ENCODE assay signal across 8 cellular contexts in genomic region chr5:179870403-179870903, GRCh38. TPM values are rescaled to one million over a fixed set of nuclear protein-coding genes. Genes with fewer than 3 reads are reported as not detected.
DNase-seq lines count a peak whose midpoint lies in the region; ATAC-seq, FAIRE-seq and TF ChIP-seq lines count a peak whose summit lies in the region.

No MANE protein-coding gene starts in this region.

- H3K4me3 ChIP-seq in A549 (no peak overlapping the region), HCT116 (replicated peaks in 1 of 2; ENCODE audit: low read depth in 1 of 2, low read length in 2 of 2) (no peak overlapping the region)

- TF ChIP-seq POLR2A in A549 (IDR thresholded peaks at IDR 0.05; ENCODE audit: low read length) (no peak), HCT116 (IDR thresholded peaks at IDR 0.05; ENCODE audit: borderline replicate concordance, extremely low read depth, insufficient read depth, insufficient read length) (no peak)

- H3K9me3 ChIP-seq in A549: no peaks in the 10 kb centered on the region
- H3K9me3 ChIP-seq in HCT116 (ENCODE audit: control insufficient read depth in 1 of 2, insufficient read depth in 1 of 2, low read depth in 1 of 2, low read length in 2 of 2): no peaks in the 10 kb centered on the region

- no peaks in the 10 kb centered on the region for H3K4me1 ChIP-seq in A549
- H3K4me1 ChIP-seq in HCT116 (ENCODE audit: control insufficient read depth in 1 of 2, insufficient read depth in 2 of 2, low read length in 2 of 2): no peaks in the 10 kb centered on the region

- POLR2A ChIA-PET in A549 (lab: Yijun Ruan, JAX): interaction anchor here (0.6 kb wide), 1 partner anchor 23 kb away, joined by 6 read pairs; no protein-coding TSS in a partner anchor
- POLR2A ChIA-PET in HCT116 (lab: Charles Lee): no interaction called here

- FAIRE-seq in A549 (lab: Jason Lieb, UNC): no peak

- ATAC-seq in A549 (peak in 1 of 2 experiments; percentile 66; a peak in 3 of 6 replicates), HCT116 (peak; percentile 55), HG02571 (IDR thresholded peaks at IDR 0.05; ENCODE audit: unreplicated experiment) (no peak), HG03045 (IDR thresholded peaks at IDR 0.05; ENCODE audit: unreplicated experiment) (no peak), GM18519 (IDR thresholded peaks at IDR 0.05; ENCODE audit: low FRiP score, unreplicated experiment) (no peak)
- ATAC-seq in activated T-helper 17 cell treated with anti-CD3 and anti-CD28 coated beads, Interleukin-2, amount 50 U/mL, for 72 hours (replicated peaks): peak; percentile 29

- no peaks in the 10 kb centered on the region for H3K27me3 Mint-ChIP-seq in activated T-helper 17 cell treated with anti-CD3 and anti-CD28 coated beads, Interleukin-2, amount 50 U/mL, for 72 hours

- TF ChIP-seq CTCF in A549 (IDR thresholded peaks at IDR 0.05): peak; percentile 30; the same call in 1 of the 3 replicates
- TF ChIP-seq CTCF in HCT116 (IDR thresholded peaks at IDR 0.05 in 2 of 3, conservative IDR thresholded peaks at IDR 0.05 in 1 of 3; ENCODE audit: borderline replicate concordance in 1 of 3, insufficient read depth in 1 of 3, low read depth in 2 of 3, low read length in 2 of 3): peak; percentile 8 to 49 (median 45); a peak in 4 of 6 replicates

- BruUV-seq in HCT116 (replicated peaks; lab: Mats Ljungman, UMichigan): no TSS peak

- no peak overlapping the region for H3K9ac ChIP-seq in HCT116 (ENCODE audit: low read length)

- H3K4me2 ChIP-seq in A549 (no peak overlapping the region), HCT116 (ENCODE audit: low read length) (no peak overlapping the region)

- peak; percentile 19 to 47; a peak in 3 of 5 replicates for TF ChIP-seq RAD21 in A549 (conservative IDR thresholded peaks at IDR 0.05 in 1 of 2, IDR thresholded peaks at IDR 0.05 in 1 of 2)
- peak; percentile 39 for TF ChIP-seq RAD21 in HCT116 (IDR thresholded peaks at IDR 0.05; ENCODE audit: low read depth)

- no peak overlapping the region for H2AFZ ChIP-seq in HCT116 (ENCODE audit: low read depth, low read length, poor library complexity, severe bottlenecking)

- intact Hi-C loops in HCT116 (cut with micrococcal nuclease): no loop called here

- CTCF ChIA-PET in A549 (lab: Yijun Ruan, JAX) (interaction anchor here (0.9 to 1.6 kb wide), 3 partner anchors 9 to 36 kb away, joined by 3 to 6 read pairs (median 5); no protein-coding TSS in a partner anchor), HCT116 (lab: Charles Lee) (interaction anchor here (1.2 kb wide), 1 partner anchor 69 kb away, joined by 3 read pairs; no protein-coding TSS in a partner anchor)

- no peaks in the 10 kb centered on the region for H3K79me2 ChIP-seq in HCT116 (ENCODE audit: insufficient read depth, low read length)

- RAD21 ChIA-PET in HCT116 (lab: Charles Lee; ENCODE audit: low non-redundant PET in 1 of 2, low total read pairs in 2 of 2, uncharacterized antibody in 2 of 2, unreplicated experiment in 2 of 2): no interaction called here

- 85% methylated on average over 12 of the region's 17 CpGs for WGBS in A549 (ENCODE audit: missing lambda C conversion rate)

- peaks cover 27 to 49% of the 10 kb centered on the region in 2 experiments for H3K36me3 ChIP-seq in HCT116 (ENCODE audit: control insufficient read depth in 1 of 2, insufficient read depth in 2 of 2, low read length in 2 of 2)

- peak; percentile 56 to 65 for DNase-seq in A549 (ENCODE audit: low read depth in 1 of 2, low spot score in 1 of 2)
- DNase-seq in HCT116 (ENCODE audit: low read depth, low spot score): no peak
- DNase-seq in iPS-NIHi7 (ENCODE audit: extremely low spot score): peak; percentile 83
- DNase-seq in activated T-cell treated with anti-CD3 and anti-CD28 coated beads for 4 hours: no peak

- H3K4me3 Mint-ChIP-seq in activated T-helper 17 cell treated with anti-CD3 and anti-CD28 coated beads, Interleukin-2, amount 50 U/mL, for 72 hours: no peak overlapping the region

- no peak for TF ChIP-seq EP300 in A549 (IDR thresholded peaks at IDR 0.05)

- H3K9me2 ChIP-seq in HCT116 (ENCODE audit: insufficient read depth): no peaks in the 10 kb centered on the region

- H4K20me1 ChIP-seq in HCT116 (ENCODE audit: insufficient read depth): no peaks in the 10 kb centered on the region

- H3K9me3 Mint-ChIP-seq in activated T-helper 17 cell treated with anti-CD3 and anti-CD28 coated beads, Interleukin-2, amount 50 U/mL, for 72 hours: no peaks in the 10 kb centered on the region

- peak overlapping the region; percentile 54 for H3K27ac Mint-ChIP-seq in activated T-helper 17 cell treated with anti-CD3 and anti-CD28 coated beads, Interleukin-2, amount 50 U/mL, for 72 hours

- H3K36me3 Mint-ChIP-seq in activated T-helper 17 cell treated with anti-CD3 and anti-CD28 coated beads, Interleukin-2, amount 50 U/mL, for 72 hours (ENCODE audit: low read depth): peaks cover 44% of the 10 kb centered on the region

- H3K27ac ChIP-seq in A549 (no peak overlapping the region), HCT116 (ENCODE audit: low read depth, low read length) (no peak overlapping the region)

- no peaks in the 10 kb centered on the region for H3K27me3 ChIP-seq in HCT116 (ENCODE audit: insufficient read depth, low read length)

- H3K4me1 Mint-ChIP-seq in activated T-helper 17 cell treated with anti-CD3 and anti-CD28 coated beads, Interleukin-2, amount 50 U/mL, for 72 hours: no peaks in the 10 kb centered on the region

TF ChIP-seq in A549, 52 proteins besides CTCF, POLR2A, EP300 and RAD21 (continues in another document):
- TF ChIP-seq RARB (CRISPR knock-in tag; IDR thresholded peaks at IDR 0.05) (no peak), CBX8 (IDR thresholded peaks at IDR 0.05) (no peak), RFX5 (IDR thresholded peaks at IDR 0.05) (no peak), CBX2 (IDR thresholded peaks at IDR 0.05; ENCODE audit: borderline replicate concordance, low read depth) (no peak), NR3C1 (IDR thresholded peaks at IDR 0.05) (no peak), EHMT2 (IDR thresholded peaks at IDR 0.05; ENCODE audit: low read depth) (no peak)

TF ChIP-seq in HCT116, 20 proteins besides CTCF, POLR2A, EP300 and RAD21:
- TF ChIP-seq MAX (IDR thresholded peaks at IDR 0.05) (no peak), CBX3 (IDR thresholded peaks at IDR 0.05; ENCODE audit: low read depth) (no peak), ELF1 (IDR thresholded peaks at IDR 0.05; ENCODE audit: borderline replicate concordance, low read depth) (no peak)

RNA-seq across cellular contexts. Expression of gene MRNIP, which starts 11.8 kb away (rescaled TPM):
- polyA plus RNA-seq in A549 (2011; rRNA removed) (21.4 and 26.1 TPM in 2 replicates), A549 (2017; fragmentation: RNase III; extraction: RNeasy Plus Mini Kit Qiagen cat#74134 plus additional on column Dnase treatment) (29.7 to 35.9 TPM (median 30.5 TPM) in 3 replicates)
- polyA plus RNA-seq in A549 (2012; cell fraction: cytosol; rRNA removed): 19.4 and 20.7 TPM in 2 replicates
- 155 and 197 TPM in 2 replicates for polyA plus RNA-seq in A549 (2012; cell fraction: nucleus; rRNA removed)
- polyA minus RNA-seq in A549 (2011; rRNA and poly(A)+ RNA removed): 12.2 and 13.2 TPM in 2 replicates
- 36.2 TPM for total RNA-seq in HCT116 (2021; ENCODE audit: unreplicated experiment)
- 20.9 and 21.7 TPM in 2 replicates for polyA plus RNA-seq in HCT116 (2012)
- total RNA-seq in activated T-helper 17 cell treated with anti-CD3 and anti-CD28 coated beads, Interleukin-2, amount 50 U/mL, for 72 hours: 10 to 100 TPM; 17.4 to 35.2 TPM

RNA-seq across cellular contexts. Expression of gene TBC1D9B, which starts 37.2 kb away (rescaled TPM):
- 37.2 and 45.2 TPM in 2 replicates for polyA plus RNA-seq in A549 (2011; rRNA removed)
- 59.2 and 69.3 TPM in 2 replicates for polyA plus RNA-seq in A549 (2012; cell fraction: cytosol; rRNA removed)
- 163 and 186 TPM in 2 replicates for polyA plus RNA-seq in A549 (2012; cell fraction: nucleus; rRNA removed)
- 60.1 to 68.1 TPM (median 64.7 TPM) in 3 replicates for polyA plus RNA-seq in A549 (2017; fragmentation: RNase III; extraction: RNeasy Plus Mini Kit Qiagen cat#74134 plus additional on column Dnase treatment)
- polyA minus RNA-seq in A549 (2011; rRNA and poly(A)+ RNA removed): 72.1 and 77.2 TPM in 2 replicates
- 127 TPM for total RNA-seq in HCT116 (2021; ENCODE audit: unreplicated experiment)
- 118 and 119 TPM in 2 replicates for polyA plus RNA-seq in HCT116 (2012)
- 100 to 1,000 TPM in 1 of 2 donors, 10 to 100 TPM in 1; 96.5 to 116 TPM for total RNA-seq in activated T-helper 17 cell treated with anti-CD3 and anti-CD28 coated beads, Interleukin-2, amount 50 U/mL, for 72 hours

RNA-seq across cellular contexts. Expression of gene SQSTM1, which starts 49.7 kb away (rescaled TPM):
- 362 and 415 TPM in 2 replicates for polyA plus RNA-seq in A549 (2011; rRNA removed)
- polyA plus RNA-seq in A549 (2012; cell fraction: cytosol; rRNA removed): 377 and 435 TPM in 2 replicates
- 848 and 893 TPM in 2 replicates for polyA plus RNA-seq in A549 (2012; cell fraction: nucleus; rRNA removed)
- polyA plus RNA-seq in A549 (2017; fragmentation: RNase III; extraction: RNeasy Plus Mini Kit Qiagen cat#74134 plus additional on column Dnase treatment): 529 to 625 TPM (median 606 TPM) in 3 replicates
- polyA minus RNA-seq in A549 (2011; rRNA and poly(A)+ RNA removed): 233 and 259 TPM in 2 replicates
- total RNA-seq in HCT116 (2021; ENCODE audit: unreplicated experiment): 299 TPM
- 298 and 317 TPM in 2 replicates for polyA plus RNA-seq in HCT116 (2012)
- 100 to 1,000 TPM; 130 to 188 TPM for total RNA-seq in activated T-helper 17 cell treated with anti-CD3 and anti-CD28 coated beads, Interleukin-2, amount 50 U/mL, for 72 hours

Comparison
In these comparisons a context has a peak if more than half of its experiments do, and no peak if none do; other contexts are left out.
1. ATAC-seq: peak in HCT116 (single experiment) and activated T-helper 17 cell treated with anti-CD3 and anti-CD28 coated beads, Interleukin-2, amount 50 U/mL, for 72 hours (single experiment); none in HG02571 (single experiment), HG03045 (single experiment) and GM18519 (single experiment).
2. DNase-seq: peak in A549 (2 of 2) and iPS-NIHi7 (single experiment); none in HCT116 (single experiment) and activated T-cell treated with anti-CD3 and anti-CD28 coated beads for 4 hours (single experiment).
3. Of the 6 proteins assayed by ChIP-seq in both A549 and HCT116: peak only in A549: none; only in HCT116: none; in both: CTCF and RAD21; in neither: 4.